24 cellular contexts compared by ENCODE assay signal in the genomic region with DNA sequence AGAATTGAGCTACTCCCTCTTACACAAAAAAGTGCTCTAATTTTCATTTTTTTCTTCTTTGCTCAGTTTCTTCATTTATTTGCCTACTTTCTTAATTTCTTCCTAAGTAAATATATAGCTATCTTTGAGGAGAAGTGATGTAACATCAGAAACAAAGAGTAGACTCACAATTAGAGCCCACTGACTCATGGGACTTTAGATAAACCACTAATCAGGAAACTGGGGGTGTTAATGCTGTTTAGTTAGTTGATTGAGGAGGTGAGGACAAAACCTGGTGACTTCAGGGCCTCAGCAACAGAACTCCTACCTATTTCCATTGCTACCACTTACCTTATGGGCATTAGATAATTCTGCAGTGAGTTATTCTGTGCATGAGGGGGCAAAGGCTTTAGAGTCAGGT.
"Had no signal": no experiment of that assay in that cellular context is flagged by ENCODE, and none has a peak within 500 bp of the region (broad histone marks: within the 10 kb centered on the region; RNA-seq: fewer than 3 reads in every experiment).

No MANE protein-coding gene starts in this region.

- H3K4me1 Mint-ChIP-seq: natural killer cell had no signal

- H3K27me3 Mint-ChIP-seq: brain had no signal

- H3K36me3 ChIP-seq: esophagus squamous epithelium, gastrocnemius medialis, right atrium auricular region, transverse colon had no signal

- FAIRE-seq: islet of Langerhans, TTC549, urothelium cell line had no signal

- H3K9me3 ChIP-seq: esophagus squamous epithelium, gastrocnemius medialis, psoas muscle, right atrium auricular region, transverse colon had no signal

- H3K27ac Mint-ChIP-seq: natural killer cell, WTC11 had no signal

- H3K9me3 Mint-ChIP-seq: brain, natural killer cell, WTC11 had no signal

- H3K4me3 Mint-ChIP-seq: brain, natural killer cell, WTC11 had no signal

- ATAC-seq: gastrocnemius medialis, left ventricle myocardium superior, natural killer cell, psoas muscle, WTC11 had no signal

- H3K4me3 ChIP-seq: esophagus squamous epithelium, gastrocnemius medialis, psoas muscle, right atrium auricular region, transverse colon had no signal

- H3K4me1 ChIP-seq: esophagus squamous epithelium, gastrocnemius medialis, psoas muscle, right atrium auricular region, transverse colon had no signal

- DNase-seq: activated CD4-positive, alpha-beta T cell treated with anti-CD3 and anti-CD28 coated beads for 4 hours; activated CD4-positive, alpha-beta T cell treated with anti-CD3 and anti-CD28 coated beads, Interleukin-2, amount 50 U/mL, for 48 hours; activated CD8-positive, alpha-beta memory T cell treated with anti-CD3 and anti-CD28 coated beads, Interleukin-2, amount 50 U/mL, for 48 hours; activated effector memory CD4-positive, alpha-beta T cell treated with anti-CD3 and anti-CD28 coated beads, Interleukin-2, amount 50 U/mL, for 16 hours; activated naive CD4-positive, alpha-beta T cell treated with anti-CD3 and anti-CD28 coated beads, Interleukin-2, amount 50 U/mL, for 16 hours; activated T-cell treated with anti-CD3 and anti-CD28 coated beads, Interleukin-2, amount 50 U/mL, for 48 hours; anterior cingulate cortex; caudate nucleus; effector memory CD4-positive, alpha-beta T cell; esophagus squamous epithelium; gastrocnemius medialis; left ventricle myocardium superior; mammary epithelial cell; midbrain; natural killer cell; psoas muscle; T-helper 1 cell; transverse colon had no signal

- H3K36me3 Mint-ChIP-seq: natural killer cell, WTC11 had no signal

- H3K27me3 ChIP-seq: esophagus squamous epithelium, gastrocnemius medialis, right atrium auricular region, transverse colon had no signal

- H3K27ac ChIP-seq: esophagus squamous epithelium, gastrocnemius medialis, psoas muscle, right atrium auricular region, transverse colon had no signal
